Comparison of ENCODE assay signal across 38 cellular contexts in the genomic region with DNA sequence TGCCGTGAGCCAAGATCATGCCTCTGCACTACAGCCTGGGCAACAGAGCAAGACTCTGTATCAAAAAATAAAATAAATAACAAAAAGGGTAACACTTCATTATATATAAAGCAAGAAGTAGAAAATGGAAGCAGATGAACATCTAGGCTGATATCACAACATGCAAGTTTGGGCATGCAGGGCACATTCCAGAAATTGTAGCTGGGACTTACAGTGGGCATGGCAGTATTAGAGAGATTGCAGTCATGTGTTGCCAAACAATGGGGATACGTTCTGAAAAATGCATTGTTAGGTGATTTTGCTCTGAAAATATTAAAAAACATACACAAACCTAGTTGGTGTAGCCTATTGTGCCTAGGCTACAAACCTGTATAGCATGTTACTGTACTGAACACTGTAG.
"Had no signal": no experiment of that assay in that cellular context is flagged by ENCODE, and none has a peak within 500 bp of the region (broad histone marks: within the 10 kb centered on the region; RNA-seq: fewer than 3 reads in every experiment).

No MANE protein-coding gene starts in this region.

- H3K36me3 ChIP-seq: adrenal gland, esophagus muscularis mucosa, gastroesophageal sphincter, heart right ventricle, WERI-Rb-1 had no signal

- H3K27me3 ChIP-seq: adrenal gland, esophagus muscularis mucosa, gastroesophageal sphincter, heart right ventricle, hepatocyte had no signal

- H3K27ac ChIP-seq: adrenal gland, esophagus muscularis mucosa, gastroesophageal sphincter, heart right ventricle, hepatocyte, WERI-Rb-1 had no signal

- H3K4me2 ChIP-seq: hepatocyte had no signal

- H3K9me3 ChIP-seq: adrenal gland, esophagus muscularis mucosa, gastroesophageal sphincter had no signal

- H3K4me1 ChIP-seq: adrenal gland, esophagus muscularis mucosa, gastroesophageal sphincter, heart right ventricle had no signal

- ATAC-seq: activated CD4-positive, CD25-positive, alpha-beta regulatory T cell treated with anti-CD3 and anti-CD28 coated beads, Interleukin-2, amount 50 U/mL, for 24 hours; activated CD8-positive, alpha-beta memory T cell treated with anti-CD3 and anti-CD28 coated beads, Interleukin-2, amount 10 ng/mL, durations not matched to agents 7 days and 5 days; activated CD8-positive, alpha-beta T cell treated with anti-CD3 and anti-CD28 coated beads, Interleukin-2, amount 10 ng/mL, durations not matched to agents 7 days and 5 days; activated naive CD8-positive, alpha-beta T cell treated with anti-CD3 and anti-CD28 coated beads, Interleukin-2, amount 50 U/mL, for 24 hours; gastroesophageal sphincter; heart right ventricle; T-cell had no signal

- DNase-seq: activated B cell treated with CpG ODN at 0.5 μM for 24 hours; activated CD4-positive, alpha-beta memory T cell treated with anti-CD3 and anti-CD28 coated beads for 36 hours; activated CD4-positive, alpha-beta T cell treated with anti-CD3 and anti-CD28 coated beads, Interleukin-2, amount 10 ng/mL, durations not matched to agents 24 days and 14 days; activated CD8-positive, alpha-beta memory T cell treated with anti-CD3 and anti-CD28 coated beads, Interleukin-2, amount 10 ng/mL, durations not matched to agents 7 days and 5 days; activated CD8-positive, alpha-beta memory T cell treated with anti-CD3 and anti-CD28 coated beads, Interleukin-2, amount 50 U/mL, for 4 hours; activated CD8-positive, alpha-beta T cell treated with anti-CD3 and anti-CD28 coated beads, Interleukin-2, amount 10 ng/mL, durations not matched to agents 7 days and 5 days; activated effector memory CD4-positive, alpha-beta T cell treated with anti-CD3 and anti-CD28 coated beads, Interleukin-2, amount 50 U/mL, for 16 hours; activated naive CD4-positive, alpha-beta T cell treated with anti-CD3 and anti-CD28 coated beads for 36 hours; activated naive CD8-positive, alpha-beta T cell treated with anti-CD3 and anti-CD28 coated beads for 36 hours; activated naive CD8-positive, alpha-beta T cell treated with anti-CD3 and anti-CD28 coated beads, Interleukin-2, amount 50 U/mL, for 24 hours; activated T-cell treated with anti-CD3 and anti-CD28 coated beads, Interleukin-2, amount 50 U/mL, for 1 hour; activated T-cell treated with anti-CD3 and anti-CD28 coated beads, Interleukin-2, amount 50 U/mL, for 48 hours; adrenal gland; amygdala; aorta; caudate nucleus; cortex of kidney; dermis blood vessel endothelial cell; effector CD4-positive, alpha-beta T cell; erythroblast; foreskin melanocyte; heart right ventricle; T-cell; T1000; WERI-Rb-1 had no signal

- H3K4me3 Mint-ChIP-seq: activated B cell treated with CpG ODN at 0.5 μM for 24 hours; activated CD4-positive, alpha-beta memory T cell treated with anti-CD3 and anti-CD28 coated beads for 36 hours; activated CD4-positive, alpha-beta T cell treated with anti-CD3 and anti-CD28 coated beads, Interleukin-2, amount 10 ng/mL, durations not matched to agents 24 days and 14 days; activated CD8-positive, alpha-beta memory T cell treated with anti-CD3 and anti-CD28 coated beads, Interleukin-2, amount 10 ng/mL, durations not matched to agents 7 days and 5 days; activated CD8-positive, alpha-beta T cell treated with anti-CD3 and anti-CD28 coated beads, Interleukin-2, amount 10 ng/mL, durations not matched to agents 7 days and 5 days; activated naive CD4-positive, alpha-beta T cell treated with anti-CD3 and anti-CD28 coated beads for 36 hours; activated naive CD4-positive, alpha-beta T cell treated with anti-CD3 and anti-CD28 coated beads, Interleukin-2, amount 50 U/mL, for 24 hours; activated naive CD8-positive, alpha-beta T cell treated with anti-CD3 and anti-CD28 coated beads for 36 hours; activated naive CD8-positive, alpha-beta T cell treated with anti-CD3 and anti-CD28 coated beads, Interleukin-2, amount 50 U/mL, for 24 hours; activated T-helper 1 cell treated with anti-CD3 and anti-CD28 coated beads, Interleukin-12 subunit alpha, Interleukin-12 subunit beta, Interleukin-2, Interleukin-4 antibody, amounts not matched to agents 30 ng/mL and 10 ng/mL and 1 ng/mL, durations not matched to agents 14 hours and 24 hours and 36 hours; brain; T-cell; T-helper 1 cell treated with Interleukin-12 subunit alpha and Interleukin-12 subunit beta and Interleukin-4 antibody, amounts not matched to agents 30 μg/mL and 1 μg/mL, for 36 hours; T-helper 2 cell treated with Interferon-gamma antibody and Interleukin-4, amounts not matched to agents 5 μg/mL and 100 μg/mL, for 36 hours had no signal

- H3K9me3 Mint-ChIP-seq: activated B cell treated with CpG ODN at 0.5 μM for 24 hours; activated CD4-positive, alpha-beta T cell treated with anti-CD3 and anti-CD28 coated beads, Interleukin-2, amount 10 ng/mL, durations not matched to agents 24 days and 14 days; activated naive CD8-positive, alpha-beta T cell treated with anti-CD3 and anti-CD28 coated beads for 36 hours had no signal

- H3K4me1 Mint-ChIP-seq: activated B cell treated with CpG ODN at 0.5 μM for 24 hours; activated CD4-positive, alpha-beta T cell treated with anti-CD3 and anti-CD28 coated beads, Interleukin-2, amount 10 ng/mL, durations not matched to agents 24 days and 14 days; activated CD8-positive, alpha-beta memory T cell treated with anti-CD3 and anti-CD28 coated beads, Interleukin-2, amount 10 ng/mL, durations not matched to agents 7 days and 5 days; activated naive CD4-positive, alpha-beta T cell treated with anti-CD3 and anti-CD28 coated beads, Interleukin-2, amount 50 U/mL, for 24 hours; activated naive CD8-positive, alpha-beta T cell treated with anti-CD3 and anti-CD28 coated beads for 36 hours; activated naive CD8-positive, alpha-beta T cell treated with anti-CD3 and anti-CD28 coated beads, Interleukin-2, amount 50 U/mL, for 24 hours; brain; T-cell had no signal

- H3K4me3 ChIP-seq: adrenal gland, esophagus muscularis mucosa, gastroesophageal sphincter, heart right ventricle, hepatocyte had no signal

- H3K27me3 Mint-ChIP-seq: activated B cell treated with CpG ODN at 0.5 μM for 24 hours; activated CD4-positive, alpha-beta memory T cell treated with anti-CD3 and anti-CD28 coated beads for 36 hours; activated CD4-positive, alpha-beta T cell treated with anti-CD3 and anti-CD28 coated beads, Interleukin-2, amount 10 ng/mL, durations not matched to agents 24 days and 14 days; activated CD8-positive, alpha-beta memory T cell treated with anti-CD3 and anti-CD28 coated beads, Interleukin-2, amount 10 ng/mL, durations not matched to agents 7 days and 5 days; activated naive CD4-positive, alpha-beta T cell treated with anti-CD3 and anti-CD28 coated beads, Interleukin-2, amount 50 U/mL, for 24 hours; activated naive CD8-positive, alpha-beta T cell treated with anti-CD3 and anti-CD28 coated beads for 36 hours; activated naive CD8-positive, alpha-beta T cell treated with anti-CD3 and anti-CD28 coated beads, Interleukin-2, amount 50 U/mL, for 24 hours; brain; T-cell had no signal

- H2AFZ ChIP-seq: hepatocyte had no signal

- H3K27ac Mint-ChIP-seq: activated B cell treated with CpG ODN at 0.5 μM for 24 hours; activated CD4-positive, alpha-beta memory T cell treated with anti-CD3 and anti-CD28 coated beads for 36 hours; activated CD4-positive, alpha-beta T cell treated with anti-CD3 and anti-CD28 coated beads, Interleukin-2, amount 10 ng/mL, durations not matched to agents 24 days and 14 days; activated CD8-positive, alpha-beta memory T cell treated with anti-CD3 and anti-CD28 coated beads, Interleukin-2, amount 10 ng/mL, durations not matched to agents 7 days and 5 days; activated CD8-positive, alpha-beta T cell treated with anti-CD3 and anti-CD28 coated beads, Interleukin-2, amount 10 ng/mL, durations not matched to agents 7 days and 5 days; activated naive CD4-positive, alpha-beta T cell treated with anti-CD3 and anti-CD28 coated beads for 36 hours; activated naive CD4-positive, alpha-beta T cell treated with anti-CD3 and anti-CD28 coated beads, Interleukin-2, amount 50 U/mL, for 24 hours; activated naive CD8-positive, alpha-beta T cell treated with anti-CD3 and anti-CD28 coated beads for 36 hours; activated naive CD8-positive, alpha-beta T cell treated with anti-CD3 and anti-CD28 coated beads, Interleukin-2, amount 50 U/mL, for 24 hours; activated T-helper 1 cell treated with anti-CD3 and anti-CD28 coated beads, Interleukin-12 subunit alpha, Interleukin-12 subunit beta, Interleukin-2, Interleukin-4 antibody, amounts not matched to agents 30 ng/mL and 10 ng/mL and 1 ng/mL, durations not matched to agents 14 hours and 24 hours and 36 hours; activated T-helper 2 cell treated with anti-CD3 and anti-CD28 coated beads, Interferon-gamma antibody, Interleukin-2, Interleukin-4, amounts not matched to agents 10 μg/mL and 5 μg/mL and 100 μg/mL, durations not matched to agents 14 hours and 24 hours and 36 hours; T-cell; T-helper 1 cell treated with Interleukin-12 subunit alpha and Interleukin-12 subunit beta and Interleukin-4 antibody, amounts not matched to agents 30 μg/mL and 1 μg/mL, for 36 hours; T-helper 2 cell treated with Interferon-gamma antibody and Interleukin-4, amounts not matched to agents 5 μg/mL and 100 μg/mL, for 36 hours had no signal

- H3K79me2 ChIP-seq: hepatocyte had no signal

- H3K36me3 Mint-ChIP-seq: activated CD4-positive, alpha-beta memory T cell treated with anti-CD3 and anti-CD28 coated beads for 36 hours; activated CD8-positive, alpha-beta memory T cell treated with anti-CD3 and anti-CD28 coated beads, Interleukin-2, amount 10 ng/mL, durations not matched to agents 7 days and 5 days; activated naive CD4-positive, alpha-beta T cell treated with anti-CD3 and anti-CD28 coated beads, Interleukin-2, amount 50 U/mL, for 24 hours; activated naive CD8-positive, alpha-beta T cell treated with anti-CD3 and anti-CD28 coated beads for 36 hours; brain; T-cell had no signal

- FAIRE-seq: colon, endometrium, endothelial cell of umbilical vein had no signal
